In the genomic region with DNA sequence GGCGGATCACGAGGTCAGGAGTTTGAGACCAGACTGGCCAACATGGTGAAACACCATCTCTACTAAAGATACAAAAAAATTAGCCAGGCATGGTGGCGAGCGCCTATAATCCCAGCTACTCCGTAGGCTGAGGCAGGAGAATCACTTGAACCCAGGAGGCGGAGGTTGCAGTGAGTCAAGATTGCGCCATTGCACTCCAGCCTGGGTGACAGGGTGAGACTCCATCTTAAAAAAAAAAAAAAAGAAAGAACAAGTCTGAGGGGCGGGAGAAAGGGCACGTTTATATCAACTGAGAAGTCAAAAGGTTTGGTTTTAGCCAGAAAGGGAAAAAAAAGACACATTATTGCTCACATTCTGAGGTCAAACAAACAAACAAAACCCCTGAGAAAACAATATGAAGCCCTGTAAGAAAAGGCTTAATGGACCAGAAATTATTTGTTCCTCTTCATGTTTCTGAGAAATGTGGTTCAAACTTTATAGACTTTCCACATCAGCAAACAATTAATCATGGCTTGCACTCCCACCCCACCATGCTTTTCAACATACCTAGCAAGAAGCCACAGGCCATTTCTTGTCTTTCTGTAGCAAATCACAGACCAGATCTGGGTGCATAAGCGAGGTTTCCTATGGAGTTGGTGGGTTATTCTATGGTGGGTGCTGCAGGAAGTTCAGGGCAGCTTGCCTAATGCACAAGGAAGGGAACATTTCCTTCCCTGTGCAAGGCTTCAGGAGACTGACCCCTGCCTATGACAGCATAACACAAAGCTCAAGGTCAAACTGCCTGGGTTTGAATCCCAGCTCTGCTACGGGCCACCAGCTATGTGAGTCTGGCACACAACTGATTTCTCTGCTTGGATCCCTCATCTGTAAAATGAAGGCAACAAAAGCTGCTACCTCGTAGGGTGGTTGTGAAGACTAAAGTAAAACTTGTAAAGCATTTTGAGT, we compare ENCODE assay signal across 8 cellular contexts.
DNase-seq lines count a peak whose midpoint lies in the region; ATAC-seq and TF ChIP-seq lines count a peak whose summit lies in the region.

No MANE protein-coding gene starts in this region.

- CTCF ChIA-PET in PC-9 (lab: Charles Lee) = interaction anchor here (0.7 to 1.7 kb wide), 4 partner anchors 147 to 1414 kb away, joined by 3 to 12 read pairs (median 6); no protein-coding TSS in a partner anchor

- peak overlapping the region; percentile 41 for H3K14ac ChIP-seq in trophoblast cell (ENCODE audit: low read length)

- H2BK12ac ChIP-seq in trophoblast cell (ENCODE audit: low read length) = peak overlapping the region; percentile 56

- DNase-seq in CD1c-positive myeloid dendritic cell (ENCODE audit: extremely low spot score) (peak; percentile 79), PC-9 (peak in 1 of 2 experiments; percentile 83), epithelial cell of proximal tubule (ENCODE audit: low read depth) (peak; percentile 72), trophoblast cell (no peak), NCI-H69 (lab: John Stamatoyannopoulos, UW) (no peak)

- H2AFZ ChIP-seq in PC-9 (peak overlapping the region; percentile 71), trophoblast cell (ENCODE audit: insufficient read depth, low read length, poor library complexity) (no peak overlapping the region)

- no peak overlapping the region for H4K12ac ChIP-seq in trophoblast cell (ENCODE audit: low read depth, low read length)

- peaks cover 33% of the 10 kb centered on the region for H3F3A ChIP-seq in PC-9 (ENCODE audit: insufficient read depth, low read depth)

- TSS peak; percentile 95 for BruUV-seq in PC-9 (replicated peaks; lab: Mats Ljungman, UMichigan)

- H3K9me3 ChIP-seq in PC-9 (ENCODE audit: insufficient read depth, low read depth) = no peaks in the 10 kb centered on the region
- no peaks in the 10 kb centered on the region for H3K9me3 ChIP-seq in trophoblast cell (ENCODE audit: insufficient read depth, low read depth, low read length)

- peak overlapping the region; percentile 54 for H2BK120ac ChIP-seq in trophoblast cell (ENCODE audit: insufficient read depth, low read length, poor library complexity)

- no peak for TF ChIP-seq CTCF in PC-9 (conservative IDR thresholded peaks at IDR 0.05)
- no peak for TF ChIP-seq CTCF in epithelial cell of proximal tubule (conservative IDR thresholded peaks at IDR 0.05; ENCODE audit: low read depth, low read length)

- no CpG with 5 or more reads among the region's 12 CpGs for WGBS in trophoblast cell (ENCODE audit: extremely low coverage, insufficient coverage, insufficient read length)

- H3K4me2 ChIP-seq in PC-9 = peak overlapping the region; percentile 71
- no peak overlapping the region for H3K4me2 ChIP-seq in trophoblast cell (ENCODE audit: low read length)

- intact Hi-C loops in PC-9 (cut with micrococcal nuclease; ENCODE audit: unreplicated experiment) = loop anchor here (2.0 to 10.0 kb wide), 2 partner anchors 23 to 559 kb away; partner anchors contain the start of gene ITPR2

- H3K27ac ChIP-seq in PC-9 (peak overlapping the region; percentile 98), trophoblast cell (ENCODE audit: low read depth, low read length) (peak overlapping the region; percentile 67)

- POLR2A ChIA-PET in PC-9 (lab: Charles Lee; ENCODE audit: unreplicated experiment) = interaction anchor here (0.7 to 1.2 kb wide), 3 partner anchors 29 to 157 kb away, joined by 3 to 5 read pairs (median 4); no protein-coding TSS in a partner anchor

- no peak overlapping the region for H3K18ac ChIP-seq in trophoblast cell (ENCODE audit: low read length)

- no peaks in the 10 kb centered on the region for H4K20me1 ChIP-seq in PC-9 (ENCODE audit: insufficient read depth)

- ATAC-seq in GM19328 (IDR thresholded peaks at IDR 0.05; ENCODE audit: unreplicated experiment) (no peak), HG03135 (IDR thresholded peaks at IDR 0.05; ENCODE audit: unreplicated experiment) (no peak), HG03025 (IDR thresholded peaks at IDR 0.05; ENCODE audit: low FRiP score, unreplicated experiment) (no peak)

- no peak overlapping the region for H2BK5ac ChIP-seq in trophoblast cell (ENCODE audit: low read depth, low read length, poor library complexity)

- no peak overlapping the region for H3K23ac ChIP-seq in trophoblast cell (ENCODE audit: low read length)

- no peak overlapping the region for H3K4ac ChIP-seq in trophoblast cell (ENCODE audit: low read depth, low read length)

- H3K9ac ChIP-seq in trophoblast cell (ENCODE audit: low read length) = no peak overlapping the region

- peak overlapping the region; percentile 22 for H2AK5ac ChIP-seq in trophoblast cell (ENCODE audit: low read length)

- H3K36me3 ChIP-seq in PC-9 (ENCODE audit: low read depth) = no peaks in the 10 kb centered on the region
- H3K36me3 ChIP-seq in trophoblast cell (ENCODE audit: control insufficient read depth in 1 of 2, insufficient read depth in 2 of 2, low read length in 2 of 2) = no peaks in the 10 kb centered on the region

- H3K4me1 ChIP-seq in PC-9 (replicated peaks; ENCODE audit: insufficient read depth) (peaks cover 62% of the 10 kb centered on the region), trophoblast cell (ENCODE audit: control insufficient read depth in 1 of 2, insufficient read depth in 2 of 2, low read length in 2 of 2) (peaks cover 9 to 14% of the 10 kb centered on the region in 2 experiments)

- peak overlapping the region; percentile 16; the same call in 1 of the 2 replicates for H3K4me3 ChIP-seq in PC-9
- no peak overlapping the region for H3K4me3 ChIP-seq in epithelial cell of proximal tubule (ENCODE audit: low read depth, low read length)
- no peak overlapping the region for H3K4me3 ChIP-seq in trophoblast cell (ENCODE audit: low read depth, low read length)

- peaks cover 6% of the 10 kb centered on the region for H3K79me1 ChIP-seq in trophoblast cell (ENCODE audit: low read length)

- H3K9me2 ChIP-seq in PC-9 (ENCODE audit: insufficient read depth) = no peaks in the 10 kb centered on the region

- H3K27me3 ChIP-seq in PC-9 (ENCODE audit: insufficient read depth, low read depth) (no peaks in the 10 kb centered on the region), trophoblast cell (ENCODE audit: insufficient read depth, low read length) (no peaks in the 10 kb centered on the region)

- H3K79me2 ChIP-seq in PC-9 (ENCODE audit: low read depth) (no peaks in the 10 kb centered on the region), trophoblast cell (ENCODE audit: control insufficient read depth, insufficient read depth, low read length, poor library complexity) (no peaks in the 10 kb centered on the region)

- peak overlapping the region; percentile 27 for H4K91ac ChIP-seq in trophoblast cell (ENCODE audit: low read depth, low read length)

- H4K8ac ChIP-seq in trophoblast cell (ENCODE audit: low read depth, low read length) = peak overlapping the region; percentile 58

Comparison
In these comparisons a context has a peak if more than half of its experiments do, and no peak if none do; other contexts are left out.
1. DNase-seq: peak in CD1c-positive myeloid dendritic cell (single experiment) and epithelial cell of proximal tubule (single experiment); none in trophoblast cell (0 of 2) and NCI-H69 (single experiment).